1 cellular context compared by ENCODE assay signal in the genomic region with DNA sequence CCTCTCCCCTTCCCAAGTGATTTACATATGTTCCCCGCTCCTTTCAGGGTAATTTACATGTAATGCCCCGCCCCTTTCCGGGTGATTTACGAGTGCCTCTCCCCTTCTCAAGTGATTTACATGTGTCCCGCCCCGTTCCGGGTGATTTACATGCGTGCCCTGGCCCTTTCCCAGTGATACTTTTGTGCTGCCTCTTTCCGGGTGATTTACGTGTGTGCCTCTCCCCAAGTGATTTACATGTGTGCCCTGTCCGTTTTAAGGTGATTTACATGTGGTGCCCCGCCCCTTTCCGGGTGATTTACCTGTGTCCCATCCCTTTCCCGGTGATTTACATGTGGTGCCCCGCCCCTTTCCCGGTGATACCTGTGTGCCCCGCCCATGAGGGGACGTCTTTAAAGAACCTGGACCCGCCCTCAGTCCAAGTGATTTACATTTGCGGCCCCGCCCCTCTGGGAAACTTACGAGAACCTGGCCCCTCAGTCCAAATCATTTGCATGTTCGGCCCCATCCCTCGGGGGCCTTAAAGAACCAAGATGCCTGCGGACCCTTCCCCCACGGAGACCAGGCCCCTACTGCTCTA.
A peak's percentile ranks its signal among the peaks of the same experiment; 100 is the strongest.
TF ChIP-seq lines count a peak whose summit lies in the region.

No MANE protein-coding gene starts in this region.

TF ChIP-seq in HepG2, 621 proteins besides CTCF, POLR2A, EP300 and RAD21 (continues in another document):
- TF ChIP-seq GATAD2A (CRISPR knock-in tag; IDR thresholded peaks at IDR 0.05) (no peak), ZMYM2 (CRISPR knock-in tag; IDR thresholded peaks at IDR 0.05) (no peak), NCOR1 (IDR thresholded peaks at IDR 0.05; ENCODE audit: borderline replicate concordance, low read length) (peak; percentile 66; the same call in 1 of the 2 replicates), PRMT3 (CRISPR knock-in tag; IDR thresholded peaks at IDR 0.05; ENCODE audit: borderline replicate concordance, low read depth) (no peak), IKZF1 (IDR thresholded peaks at IDR 0.05) (no peak), SNAPC2 (CRISPR knock-in tag; IDR thresholded peaks at IDR 0.05) (peak; percentile 92; the same call in 1 of the 2 replicates), MBNL3 (CRISPR knock-in tag; conservative IDR thresholded peaks at IDR 0.05) (no peak), BORCS8-MEF2B (CRISPR knock-in tag; IDR thresholded peaks at IDR 0.05) (peak; percentile 19; the same call in 1 of the 2 replicates), U2AF2 (IDR thresholded peaks at IDR 0.05; ENCODE audit: low read depth, low read length) (no peak), BRCA1 (CRISPR knock-in tag; IDR thresholded peaks at IDR 0.05) (no peak), ZNF569 (CRISPR knock-in tag; IDR thresholded peaks at IDR 0.05; ENCODE audit: borderline replicate concordance) (0 out of 2 replicates have a peak, but pooled peaks have one; percentile 58), CREB1 (IDR thresholded peaks at IDR 0.05) (no peak; the same call in 1 of the 2 replicates), CREB1 (CRISPR knock-in tag; IDR thresholded peaks at IDR 0.05) (no peak), FIP1L1 (IDR thresholded peaks at IDR 0.05; ENCODE audit: borderline replicate concordance, insufficient read depth, low read depth, low read length) (no peak), JUNB (CRISPR knock-in tag; IDR thresholded peaks at IDR 0.05; ENCODE audit: borderline replicate concordance) (no peak), ZBTB20 (CRISPR knock-in tag; IDR thresholded peaks at IDR 0.05; ENCODE audit: borderline replicate concordance, low read depth) (no peak), MEIS1 (CRISPR knock-in tag; IDR thresholded peaks at IDR 0.05; ENCODE audit: borderline replicate concordance) (no peak; the same call in 1 of the 2 replicates), FOXK2 (IDR thresholded peaks at IDR 0.05) (0 out of 2 replicates have a peak, but pooled peaks have one; percentile 5), ZNF34 (CRISPR knock-in tag; IDR thresholded peaks at IDR 0.05; ENCODE audit: borderline replicate concordance) (0 out of 2 replicates have a peak, but pooled peaks have one; percentile 33), JUND (CRISPR knock-in tag; IDR thresholded peaks at IDR 0.05) (no peak), SP4 (CRISPR knock-in tag; IDR thresholded peaks at IDR 0.05) (peak; percentile 89), CBX5 (CRISPR knock-in tag; IDR thresholded peaks at IDR 0.05; ENCODE audit: borderline replicate concordance) (no peak), SMC3 (IDR thresholded peaks at IDR 0.05; ENCODE audit: low read length) (0 out of 2 replicates have a peak, but pooled peaks have one; percentile 4), ZNF674 (CRISPR knock-in tag; IDR thresholded peaks at IDR 0.05; ENCODE audit: low read depth) (no peak), ZZZ3 (CRISPR knock-in tag; IDR thresholded peaks at IDR 0.05; ENCODE audit: borderline replicate concordance) (no peak), ZNF879 (CRISPR knock-in tag; IDR thresholded peaks at IDR 0.05) (no peak), RBM39 (IDR thresholded peaks at IDR 0.05; ENCODE audit: low read depth, low read length, poor library complexity, severe bottlenecking) (no peak), SALL1 (CRISPR knock-in tag; IDR thresholded peaks at IDR 0.05) (peak; percentile 40; the same call in 1 of the 2 replicates), HOXA9 (CRISPR knock-in tag; IDR thresholded peaks at IDR 0.05; ENCODE audit: borderline replicate concordance) (peak; percentile 94; the same call in 1 of the 2 replicates), RFX5 (IDR thresholded peaks at IDR 0.05; ENCODE audit: low read depth, low read length) (no peak), TBX2 (CRISPR knock-in tag; IDR thresholded peaks at IDR 0.05; ENCODE audit: borderline replicate concordance) (no peak), KDM5A (IDR thresholded peaks at IDR 0.05; ENCODE audit: borderline replicate concordance, low read length) (peak; percentile 17; the same call in 1 of the 2 replicates), ZFP1 (CRISPR knock-in tag; IDR thresholded peaks at IDR 0.05) (no peak)
- TF ChIP-seq, protein P1, sequence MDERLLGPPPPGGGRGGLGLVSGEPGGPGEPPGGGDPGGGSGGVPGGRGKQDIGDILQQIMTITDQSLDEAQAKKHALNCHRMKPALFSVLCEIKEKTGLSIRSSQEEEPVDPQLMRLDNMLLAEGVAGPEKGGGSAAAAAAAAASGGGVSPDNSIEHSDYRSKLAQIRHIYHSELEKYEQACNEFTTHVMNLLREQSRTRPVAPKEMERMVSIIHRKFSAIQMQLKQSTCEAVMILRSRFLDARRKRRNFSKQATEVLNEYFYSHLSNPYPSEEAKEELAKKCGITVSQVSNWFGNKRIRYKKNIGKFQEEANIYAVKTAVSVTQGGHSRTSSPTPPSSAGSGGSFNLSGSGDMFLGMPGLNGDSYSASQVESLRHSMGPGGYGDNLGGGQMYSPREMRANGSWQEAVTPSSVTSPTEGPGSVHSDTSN (CRISPR knock-in tag; IDR thresholded peaks at IDR 0.05) = peak; percentile 36; the same call in 1 of the 2 replicates
- TF ChIP-seq, protein P2, sequence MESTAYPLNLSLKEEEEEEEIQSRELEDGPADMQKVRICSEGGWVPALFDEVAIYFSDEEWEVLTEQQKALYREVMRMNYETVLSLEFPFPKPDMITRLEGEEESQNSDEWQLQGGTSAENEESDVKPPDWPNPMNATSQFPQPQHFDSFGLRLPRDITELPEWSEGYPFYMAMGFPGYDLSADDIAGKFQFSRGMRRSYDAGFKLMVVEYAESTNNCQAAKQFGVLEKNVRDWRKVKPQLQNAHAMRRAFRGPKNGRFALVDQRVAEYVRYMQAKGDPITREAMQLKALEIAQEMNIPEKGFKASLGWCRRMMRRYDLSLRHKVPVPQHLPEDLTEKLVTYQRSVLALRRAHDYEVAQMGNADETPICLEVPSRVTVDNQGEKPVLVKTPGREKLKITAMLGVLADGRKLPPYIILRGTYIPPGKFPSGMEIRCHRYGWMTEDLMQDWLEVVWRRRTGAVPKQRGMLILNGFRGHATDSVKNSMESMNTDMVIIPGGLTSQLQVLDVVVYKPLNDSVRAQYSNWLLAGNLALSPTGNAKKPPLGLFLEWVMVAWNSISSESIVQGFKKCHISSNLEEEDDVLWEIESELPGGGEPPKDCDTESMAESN (CRISPR knock-in tag; conservative IDR thresholded peaks at IDR 0.05) = no peak
- TF ChIP-seq, protein P3, sequence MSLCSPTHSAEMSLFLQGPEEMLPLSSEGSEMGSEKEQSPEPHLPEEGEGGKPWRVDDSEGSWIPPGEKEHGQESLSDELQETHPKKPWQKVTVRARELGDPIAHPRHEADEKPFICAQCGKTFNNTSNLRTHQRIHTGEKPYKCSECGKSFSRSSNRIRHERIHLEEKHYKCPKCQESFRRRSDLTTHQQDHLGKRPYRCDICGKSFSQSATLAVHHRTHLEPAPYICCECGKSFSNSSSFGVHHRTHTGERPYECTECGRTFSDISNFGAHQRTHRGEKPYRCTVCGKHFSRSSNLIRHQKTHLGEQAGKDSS (CRISPR knock-in tag; IDR thresholded peaks at IDR 0.05; ENCODE audit: borderline replicate concordance, low read depth) = 0 out of 2 replicates have a peak, but pooled peaks have one; percentile 37
- TF ChIP-seq, protein P4, sequence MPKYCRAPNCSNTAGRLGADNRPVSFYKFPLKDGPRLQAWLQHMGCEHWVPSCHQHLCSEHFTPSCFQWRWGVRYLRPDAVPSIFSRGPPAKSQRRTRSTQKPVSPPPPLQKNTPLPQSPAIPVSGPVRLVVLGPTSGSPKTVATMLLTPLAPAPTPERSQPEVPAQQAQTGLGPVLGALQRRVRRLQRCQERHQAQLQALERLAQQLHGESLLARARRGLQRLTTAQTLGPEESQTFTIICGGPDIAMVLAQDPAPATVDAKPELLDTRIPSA (CRISPR knock-in tag; IDR thresholded peaks at IDR 0.05; ENCODE audit: borderline replicate concordance) = no peak
- TF ChIP-seq, protein P5, sequence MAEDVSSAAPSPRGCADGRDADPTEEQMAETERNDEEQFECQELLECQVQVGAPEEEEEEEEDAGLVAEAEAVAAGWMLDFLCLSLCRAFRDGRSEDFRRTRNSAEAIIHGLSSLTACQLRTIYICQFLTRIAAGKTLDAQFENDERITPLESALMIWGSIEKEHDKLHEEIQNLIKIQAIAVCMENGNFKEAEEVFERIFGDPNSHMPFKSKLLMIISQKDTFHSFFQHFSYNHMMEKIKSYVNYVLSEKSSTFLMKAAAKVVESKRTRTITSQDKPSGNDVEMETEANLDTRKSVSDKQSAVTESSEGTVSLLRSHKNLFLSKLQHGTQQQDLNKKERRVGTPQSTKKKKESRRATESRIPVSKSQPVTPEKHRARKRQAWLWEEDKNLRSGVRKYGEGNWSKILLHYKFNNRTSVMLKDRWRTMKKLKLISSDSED (CRISPR knock-in tag; IDR thresholded peaks at IDR 0.05) = no peak
- TF ChIP-seq, protein P6, sequence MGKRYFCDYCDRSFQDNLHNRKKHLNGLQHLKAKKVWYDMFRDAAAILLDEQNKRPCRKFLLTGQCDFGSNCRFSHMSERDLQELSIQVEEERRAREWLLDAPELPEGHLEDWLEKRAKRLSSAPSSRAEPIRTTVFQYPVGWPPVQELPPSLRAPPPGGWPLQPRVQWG (CRISPR knock-in tag; IDR thresholded peaks at IDR 0.05; ENCODE audit: borderline replicate concordance, low read depth) = no peak
- TF ChIP-seq, protein P7, sequence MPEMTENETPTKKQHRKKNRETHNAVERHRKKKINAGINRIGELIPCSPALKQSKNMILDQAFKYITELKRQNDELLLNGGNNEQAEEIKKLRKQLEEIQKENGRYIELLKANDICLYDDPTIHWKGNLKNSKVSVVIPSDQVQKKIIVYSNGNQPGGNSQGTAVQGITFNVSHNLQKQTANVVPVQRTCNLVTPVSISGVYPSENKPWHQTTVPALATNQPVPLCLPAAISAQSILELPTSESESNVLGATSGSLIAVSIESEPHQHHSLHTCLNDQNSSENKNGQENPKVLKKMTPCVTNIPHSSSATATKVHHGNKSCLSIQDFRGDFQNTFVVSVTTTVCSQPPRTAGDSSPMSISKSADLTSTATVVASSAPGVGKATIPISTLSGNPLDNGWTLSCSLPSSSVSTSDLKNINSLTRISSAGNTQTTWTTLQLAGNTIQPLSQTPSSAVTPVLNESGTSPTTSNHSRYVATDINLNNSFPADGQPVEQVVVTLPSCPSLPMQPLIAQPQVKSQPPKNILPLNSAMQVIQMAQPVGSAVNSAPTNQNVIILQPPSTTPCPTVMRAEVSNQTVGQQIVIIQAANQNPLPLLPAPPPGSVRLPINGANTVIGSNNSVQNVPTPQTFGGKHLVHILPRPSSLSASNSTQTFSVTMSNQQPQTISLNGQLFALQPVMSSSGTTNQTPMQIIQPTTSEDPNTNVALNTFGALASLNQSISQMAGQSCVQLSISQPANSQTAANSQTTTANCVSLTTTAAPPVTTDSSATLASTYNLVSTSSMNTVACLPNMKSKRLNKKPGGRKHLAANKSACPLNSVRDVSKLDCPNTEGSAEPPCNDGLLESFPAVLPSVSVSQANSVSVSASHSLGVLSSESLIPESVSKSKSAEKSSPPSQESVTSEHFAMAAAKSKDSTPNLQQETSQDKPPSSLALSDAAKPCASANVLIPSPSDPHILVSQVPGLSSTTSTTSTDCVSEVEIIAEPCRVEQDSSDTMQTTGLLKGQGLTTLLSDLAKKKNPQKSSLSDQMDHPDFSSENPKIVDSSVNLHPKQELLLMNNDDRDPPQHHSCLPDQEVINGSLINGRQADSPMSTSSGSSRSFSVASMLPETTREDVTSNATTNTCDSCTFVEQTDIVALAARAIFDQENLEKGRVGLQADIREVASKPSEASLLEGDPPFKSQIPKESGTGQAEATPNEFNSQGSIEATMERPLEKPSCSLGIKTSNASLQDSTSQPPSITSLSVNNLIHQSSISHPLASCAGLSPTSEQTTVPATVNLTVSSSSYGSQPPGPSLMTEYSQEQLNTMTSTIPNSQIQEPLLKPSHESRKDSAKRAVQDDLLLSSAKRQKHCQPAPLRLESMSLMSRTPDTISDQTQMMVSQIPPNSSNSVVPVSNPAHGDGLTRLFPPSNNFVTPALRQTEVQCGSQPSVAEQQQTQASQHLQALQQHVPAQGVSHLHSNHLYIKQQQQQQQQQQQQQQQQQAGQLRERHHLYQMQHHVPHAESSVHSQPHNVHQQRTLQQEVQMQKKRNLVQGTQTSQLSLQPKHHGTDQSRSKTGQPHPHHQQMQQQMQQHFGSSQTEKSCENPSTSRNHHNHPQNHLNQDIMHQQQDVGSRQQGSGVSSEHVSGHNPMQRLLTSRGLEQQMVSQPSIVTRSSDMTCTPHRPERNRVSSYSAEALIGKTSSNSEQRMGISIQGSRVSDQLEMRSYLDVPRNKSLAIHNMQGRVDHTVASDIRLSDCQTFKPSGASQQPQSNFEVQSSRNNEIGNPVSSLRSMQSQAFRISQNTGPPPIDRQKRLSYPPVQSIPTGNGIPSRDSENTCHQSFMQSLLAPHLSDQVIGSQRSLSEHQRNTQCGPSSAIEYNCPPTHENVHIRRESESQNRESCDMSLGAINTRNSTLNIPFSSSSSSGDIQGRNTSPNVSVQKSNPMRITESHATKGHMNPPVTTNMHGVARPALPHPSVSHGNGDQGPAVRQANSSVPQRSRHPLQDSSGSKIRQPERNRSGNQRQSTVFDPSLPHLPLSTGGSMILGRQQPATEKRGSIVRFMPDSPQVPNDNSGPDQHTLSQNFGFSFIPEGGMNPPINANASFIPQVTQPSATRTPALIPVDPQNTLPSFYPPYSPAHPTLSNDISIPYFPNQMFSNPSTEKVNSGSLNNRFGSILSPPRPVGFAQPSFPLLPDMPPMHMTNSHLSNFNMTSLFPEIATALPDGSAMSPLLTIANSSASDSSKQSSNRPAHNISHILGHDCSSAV (CRISPR knock-in tag; IDR thresholded peaks at IDR 0.05; ENCODE audit: borderline replicate concordance) = 0 out of 2 replicates have a peak, but pooled peaks have one; percentile 43
- TF ChIP-seq, protein P8, sequence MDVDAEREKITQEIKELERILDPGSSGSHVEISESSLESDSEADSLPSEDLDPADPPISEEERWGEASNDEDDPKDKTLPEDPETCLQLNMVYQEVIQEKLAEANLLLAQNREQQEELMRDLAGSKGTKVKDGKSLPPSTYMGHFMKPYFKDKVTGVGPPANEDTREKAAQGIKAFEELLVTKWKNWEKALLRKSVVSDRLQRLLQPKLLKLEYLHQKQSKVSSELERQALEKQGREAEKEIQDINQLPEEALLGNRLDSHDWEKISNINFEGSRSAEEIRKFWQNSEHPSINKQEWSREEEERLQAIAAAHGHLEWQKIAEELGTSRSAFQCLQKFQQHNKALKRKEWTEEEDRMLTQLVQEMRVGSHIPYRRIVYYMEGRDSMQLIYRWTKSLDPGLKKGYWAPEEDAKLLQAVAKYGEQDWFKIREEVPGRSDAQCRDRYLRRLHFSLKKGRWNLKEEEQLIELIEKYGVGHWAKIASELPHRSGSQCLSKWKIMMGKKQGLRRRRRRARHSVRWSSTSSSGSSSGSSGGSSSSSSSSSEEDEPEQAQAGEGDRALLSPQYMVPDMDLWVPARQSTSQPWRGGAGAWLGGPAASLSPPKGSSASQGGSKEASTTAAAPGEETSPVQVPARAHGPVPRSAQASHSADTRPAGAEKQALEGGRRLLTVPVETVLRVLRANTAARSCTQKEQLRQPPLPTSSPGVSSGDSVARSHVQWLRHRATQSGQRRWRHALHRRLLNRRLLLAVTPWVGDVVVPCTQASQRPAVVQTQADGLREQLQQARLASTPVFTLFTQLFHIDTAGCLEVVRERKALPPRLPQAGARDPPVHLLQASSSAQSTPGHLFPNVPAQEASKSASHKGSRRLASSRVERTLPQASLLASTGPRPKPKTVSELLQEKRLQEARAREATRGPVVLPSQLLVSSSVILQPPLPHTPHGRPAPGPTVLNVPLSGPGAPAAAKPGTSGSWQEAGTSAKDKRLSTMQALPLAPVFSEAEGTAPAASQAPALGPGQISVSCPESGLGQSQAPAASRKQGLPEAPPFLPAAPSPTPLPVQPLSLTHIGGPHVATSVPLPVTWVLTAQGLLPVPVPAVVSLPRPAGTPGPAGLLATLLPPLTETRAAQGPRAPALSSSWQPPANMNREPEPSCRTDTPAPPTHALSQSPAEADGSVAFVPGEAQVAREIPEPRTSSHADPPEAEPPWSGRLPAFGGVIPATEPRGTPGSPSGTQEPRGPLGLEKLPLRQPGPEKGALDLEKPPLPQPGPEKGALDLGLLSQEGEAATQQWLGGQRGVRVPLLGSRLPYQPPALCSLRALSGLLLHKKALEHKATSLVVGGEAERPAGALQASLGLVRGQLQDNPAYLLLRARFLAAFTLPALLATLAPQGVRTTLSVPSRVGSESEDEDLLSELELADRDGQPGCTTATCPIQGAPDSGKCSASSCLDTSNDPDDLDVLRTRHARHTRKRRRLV (CRISPR knock-in tag; IDR thresholded peaks at IDR 0.05) = peak; percentile 98
